ENCODE assay signal across 26 cellular contexts in genomic region chr6:112441607-112442006, GRCh38.
A peak's percentile ranks its signal among the peaks of the same experiment; 100 is the strongest.
DNase-seq lines count a peak whose midpoint lies in the region; ATAC-seq and TF ChIP-seq lines count a peak whose summit lies in the region.
"Had no signal": no experiment of that assay in that cellular context is flagged by ENCODE, and none has a peak within 500 bp of the region (broad histone marks: within the 10 kb centered on the region; RNA-seq: fewer than 3 reads in every experiment).

No MANE protein-coding gene starts in this region.

- no peak for TF ChIP-seq POLR2A in breast epithelium (IDR thresholded peaks at IDR 0.05)

- H3K36me3 ChIP-seq in breast epithelium (no peaks in the 10 kb centered on the region), neural progenitor cell (no peaks in the 10 kb centered on the region), PC-3 (ENCODE audit: low read depth, low read length) (no peaks in the 10 kb centered on the region)

- H2AFZ ChIP-seq in neural progenitor cell (replicated peaks) (no peak overlapping the region), PC-3 (ENCODE audit: low read length) (no peak overlapping the region)
- H2AFZ ChIP-seq: PC-9 had no signal

- DNase-seq in MCF 10A (ENCODE audit: unreplicated experiment) = no peak
- no peak for DNase-seq in breast epithelium (ENCODE audit: low spot score in 2 of 2)
- peak; percentile 31 to 37 for DNase-seq in cardiac fibroblast (ENCODE audit: low read depth in 2 of 2)
- DNase-seq in neural progenitor cell (ENCODE audit: low spot score) = no peak
- DNase-seq in PC-3 = no peak
- DNase-seq in A172 (ENCODE audit: low spot score) = no peak
- DNase-seq: AML-193; C1 segment of cervical spinal cord; Calu3; CD8-positive, alpha-beta T cell; DMS153; Kasumi-1; MM.1S; NCI-H1092; NCI-H1436; NCI-H187 treated with DMSO at 0.1 percent for 48 hours; NCI-H2107; NCI-H446 treated with DMSO at 0.1 percent for 48 hours; NCI-H526 treated with DMSO at 0.1 percent for 48 hours; PC-9; RPMI8226; SIG-M5; SK-N-SH had no signal

- H3K27ac ChIP-seq in breast epithelium (peak overlapping the region in 1 of 2 donors; percentile 4), neural progenitor cell (no peak overlapping the region), PC-3 (ENCODE audit: low read length) (no peak overlapping the region)
- H3K27ac ChIP-seq: 22Rv1, PC-9 had no signal

- TF ChIP-seq CTCF in MCF 10A (IDR thresholded peaks at IDR 0.05; ENCODE audit: unreplicated experiment) (no peak), breast epithelium (IDR thresholded peaks at IDR 0.05) (no peak), cardiac fibroblast (IDR thresholded peaks at IDR 0.05; ENCODE audit: low read depth, low read length) (no peak), neural progenitor cell (IDR thresholded peaks at IDR 0.05) (no peak), PC-3 (conservative IDR thresholded peaks at IDR 0.05; ENCODE audit: low read depth, low read length) (no peak)

- H3F3A ChIP-seq in neural progenitor cell (ENCODE audit: low read depth) = no peaks in the 10 kb centered on the region
- H3F3A ChIP-seq in PC-3 (ENCODE audit: low read length, unreplicated experiment) = no peaks in the 10 kb centered on the region

- H4K20me1 ChIP-seq in neural progenitor cell (ENCODE audit: low read depth) = no peaks in the 10 kb centered on the region
- no peaks in the 10 kb centered on the region for H4K20me1 ChIP-seq in PC-3 (ENCODE audit: low read length)

- H3K9me3 Mint-ChIP-seq in MCF 10A (ENCODE audit: unreplicated experiment) (no peaks in the 10 kb centered on the region), neural progenitor cell (no peaks in the 10 kb centered on the region)
- H3K9me3 Mint-ChIP-seq: CD8-positive, alpha-beta T cell had no signal

- no TSS peak for BruUV-seq in MCF 10A (replicated peaks; lab: Mats Ljungman, UMichigan)
- no TSS peak for BruUV-seq in PC-3 (replicated peaks; lab: Mats Ljungman, UMichigan)

- H3K4me2 ChIP-seq in neural progenitor cell (no peak overlapping the region), PC-3 (ENCODE audit: low read length) (no peak overlapping the region)
- H3K4me2 ChIP-seq: PC-9, SK-N-SH had no signal

- no peak overlapping the region for H3K4me3 Mint-ChIP-seq in MCF 10A (ENCODE audit: unreplicated experiment)
- H3K4me3 Mint-ChIP-seq in neural progenitor cell = no peak overlapping the region
- H3K4me3 Mint-ChIP-seq: CD8-positive, alpha-beta T cell had no signal

- no peaks in the 10 kb centered on the region for H3K79me2 ChIP-seq in neural progenitor cell (ENCODE audit: low read depth)
- no peaks in the 10 kb centered on the region for H3K79me2 ChIP-seq in PC-3 (ENCODE audit: low read length)

- POLR2A ChIA-PET in MCF 10A (lab: Yijun Ruan, JAX) = interaction anchor here (1.1 to 3.4 kb wide), 4 partner anchors 12 to 241 kb away, joined by 3 to 15 read pairs (median 4); no protein-coding TSS in a partner anchor
- POLR2A ChIA-PET in PC-3 (lab: Charles Lee; ENCODE audit: unreplicated experiment) = no interaction called here

- H3K4me3 ChIP-seq in breast epithelium (no peak overlapping the region), cardiac fibroblast (replicated peaks in 1 of 2; ENCODE audit: low read depth in 2 of 2, low read length in 2 of 2) (no peak overlapping the region), neural progenitor cell (no peak overlapping the region), PC-3 (ENCODE audit: low read length) (no peak overlapping the region)
- H3K4me3 ChIP-seq: PC-9 had no signal

- intact Hi-C loops in MCF 10A (cut with micrococcal nuclease) (loop anchor here (10.0 kb wide), 1 partner anchor 107 kb away; no protein-coding TSS in a partner anchor), breast epithelium (cut with DNase I; ENCODE audit: low total_unique reads) (no loop called here), PC-3 (cut with micrococcal nuclease) (no loop called here)

- H3K9ac ChIP-seq in neural progenitor cell (no peak overlapping the region), PC-3 (ENCODE audit: low read length) (no peak overlapping the region)
- H3K9ac ChIP-seq: SK-N-SH had no signal

- H3K4me1 Mint-ChIP-seq in MCF 10A (ENCODE audit: insufficient read depth, unreplicated experiment) (peaks cover 16% of the 10 kb centered on the region), neural progenitor cell (peaks cover 40% of the 10 kb centered on the region)

- H3K9me3 ChIP-seq in breast epithelium (no peaks in the 10 kb centered on the region), neural progenitor cell (ENCODE audit: low read depth) (no peaks in the 10 kb centered on the region), PC-3 (ENCODE audit: low read length) (no peaks in the 10 kb centered on the region)
- H3K9me3 ChIP-seq: SK-N-SH had no signal

- H3K36me3 Mint-ChIP-seq in MCF 10A (ENCODE audit: insufficient read depth, unreplicated experiment) (no peaks in the 10 kb centered on the region), neural progenitor cell (no peaks in the 10 kb centered on the region)
- H3K36me3 Mint-ChIP-seq: CD8-positive, alpha-beta T cell had no signal

- H3K4me1 ChIP-seq in breast epithelium (no peaks in the 10 kb centered on the region), neural progenitor cell (peaks cover 22% of the 10 kb centered on the region), PC-3 (ENCODE audit: insufficient read depth, low read length) (no peaks in the 10 kb centered on the region)

- peak overlapping the region; percentile 84 for H3K27ac Mint-ChIP-seq in MCF 10A (ENCODE audit: low read depth, unreplicated experiment)
- peak overlapping the region; percentile 35 for H3K27ac Mint-ChIP-seq in neural progenitor cell
- H3K27ac Mint-ChIP-seq: CD8-positive, alpha-beta T cell had no signal

- H3K27me3 Mint-ChIP-seq in MCF 10A (ENCODE audit: insufficient read depth, unreplicated experiment) (no peaks in the 10 kb centered on the region), neural progenitor cell (ENCODE audit: insufficient read depth, low read depth) (peaks cover 2% of the 10 kb centered on the region)

- no peaks in the 10 kb centered on the region for H3K9me2 ChIP-seq in PC-3 (replicated peaks; ENCODE audit: low read length)
- H3K9me2 ChIP-seq: SK-N-SH had no signal

- ATAC-seq in PC-3 = no peak
- ATAC-seq in HG02678 (IDR thresholded peaks at IDR 0.05; ENCODE audit: unreplicated experiment) = no peak
- ATAC-seq in GM18870 (IDR thresholded peaks at IDR 0.05; ENCODE audit: unreplicated experiment) = no peak
- ATAC-seq: CD8-positive, alpha-beta T cell had no signal

- H3K27me3 ChIP-seq in breast epithelium = no peaks in the 10 kb centered on the region
- H3K27me3 ChIP-seq in neural progenitor cell = no peaks in the 10 kb centered on the region
- no peaks in the 10 kb centered on the region for H3K27me3 ChIP-seq in PC-3 (ENCODE audit: low read length)

- CTCF ChIA-PET in MCF 10A (lab: Yijun Ruan, JAX) = interaction anchor here (0.8 to 2.5 kb wide), 3 partner anchors 11 to 104 kb away, joined by 3 to 9 read pairs (median 6); no protein-coding TSS in a partner anchor
- CTCF ChIA-PET in PC-3 (lab: Charles Lee) = no interaction called here

Comparison
In these comparisons a context has a peak if more than half of its experiments do, and no peak if none do; other contexts are left out.
1. DNase-seq: peak in cardiac fibroblast (2 of 2); none in MCF 10A (single experiment), breast epithelium (0 of 2), neural progenitor cell (single experiment), PC-3 (single experiment) and A172 (single experiment).